In genomic region chr12:123139926-123140674, GRCh38 we compare ENCODE assay signal across 7 cellular contexts. TPM values are rescaled to one million over a fixed set of nuclear protein-coding genes. Genes with fewer than 3 reads are reported as not detected.
A peak's percentile ranks its signal among the peaks of the same experiment; 100 is the strongest.
DNase-seq lines count a peak whose midpoint lies in the region; ATAC-seq and TF ChIP-seq lines count a peak whose summit lies in the region.

No MANE protein-coding gene starts in this region.

- H3K23ac ChIP-seq in H9 (ENCODE audit: insufficient read length, low read depth, low read length), result no peak overlapping the region

- POLR2A ChIA-PET in WTC11 (lab: Charles Lee), result interaction anchor here (1.0 kb wide), 1 partner anchor 93 kb away, joined by 3 read pairs; the partner anchor contains the start of gene MPHOSPH9

- no peaks in the 10 kb centered on the region for H3K79me1 ChIP-seq in H9 (ENCODE audit: insufficient read depth, low read depth, low read length, poor library complexity, severe bottlenecking)

- in situ Hi-C loops in KBM-7 (cut with MboI; ENCODE audit: low pct_unique_long_range_greater_than_20kb, low sequenced_read_pairs), result no loop called here

- no peak overlapping the region for H3K4ac ChIP-seq in H9 (ENCODE audit: low read depth, low read length)

- no peak overlapping the region for H2BK20ac ChIP-seq in H9 (ENCODE audit: low read depth, low read length, poor library complexity, severe bottlenecking)

- no peak for TF ChIP-seq EP300 in stomach (IDR thresholded peaks at IDR 0.05)

- no peaks in the 10 kb centered on the region for H3K27me3 ChIP-seq in stomach
- H3K27me3 ChIP-seq in H9 (ENCODE audit: insufficient read depth, low read length), result no peaks in the 10 kb centered on the region

- H3K9ac ChIP-seq in H9 (ENCODE audit: extremely low read depth, insufficient read length, low read length), result no peak overlapping the region

- H2BK120ac ChIP-seq in H9 (ENCODE audit: low read depth, low read length, poor library complexity, severe bottlenecking), result no peak overlapping the region

- peak; percentile 8 for DNase-seq in KBM-7
- no peak for DNase-seq in WTC11 (ENCODE audit: low spot score)
- DNase-seq in islet precursor cell, result peak; percentile 91
- DNase-seq in stomach, result no peak
- DNase-seq in AG08396 (ENCODE audit: low spot score), result no peak
- DNase-seq in H9, result no peak
- no peak for DNase-seq in activated CD8-positive, alpha-beta memory T cell treated with anti-CD3 and anti-CD28 coated beads, Interleukin-2, amount 50 U/mL, for 48 hours

- H3K23me2 ChIP-seq in H9 (ENCODE audit: insufficient read length, low read depth, low read length, poor library complexity, severe bottlenecking), result no peaks in the 10 kb centered on the region

- no peak overlapping the region for H4K5ac ChIP-seq in H9 (ENCODE audit: insufficient read length, low read depth, low read length)

- no peak for TF ChIP-seq POLR2A in stomach (IDR thresholded peaks at IDR 0.05)

- CTCF ChIA-PET in WTC11 (lab: Charles Lee), result interaction anchor here (1.4 kb wide), 1 partner anchor 98 kb away, joined by 5 read pairs; no protein-coding TSS in a partner anchor

- H4K8ac ChIP-seq in H9 (replicated peaks; ENCODE audit: insufficient read length, low read depth, low read length), result no peak overlapping the region

- no peak overlapping the region for H2AK5ac ChIP-seq in H9 (ENCODE audit: insufficient read length, low read length)

- 58 to 71% (median 66%) methylated on average over 6 of the region's 6 CpGs for WGBS in stomach, 5 donors
- no CpG with 5 or more reads among the region's 6 CpGs for WGBS in H9 (ENCODE audit: extremely low coverage, insufficient read length, low lambda C conversion rate)

- no peaks in the 10 kb centered on the region for H4K20me1 ChIP-seq in H9 (ENCODE audit: control insufficient read depth, insufficient read depth, insufficient read length)

- no peak overlapping the region for H3K4me3 Mint-ChIP-seq in WTC11
- H3K4me3 Mint-ChIP-seq in H9, result no peak overlapping the region

- H3K18ac ChIP-seq in H9 (ENCODE audit: insufficient read length, low read depth, low read length), result no peak overlapping the region

- no peak overlapping the region for H2BK5ac ChIP-seq in H9 (ENCODE audit: insufficient read length, low read length)

- no peak overlapping the region for H3K4me2 ChIP-seq in H9 (ENCODE audit: insufficient read depth, insufficient read length, low read length)

- H3K27ac ChIP-seq in stomach (peak overlapping the region; percentile 71 to 92 (median 87)), H9 (ENCODE audit: insufficient read length, low read depth, low read length) (no peak overlapping the region)

- H3K27me3 Mint-ChIP-seq in WTC11 (ENCODE audit: low read depth), result no peaks in the 10 kb centered on the region
- no peaks in the 10 kb centered on the region for H3K27me3 Mint-ChIP-seq in H9 (ENCODE audit: low read depth)

- no peak overlapping the region for H3T11ph ChIP-seq in H9 (ENCODE audit: low read length)

- ATAC-seq in WTC11, result peak; percentile 15; the same call in 1 of the 2 replicates

- H3K4me3 ChIP-seq in stomach, result no peak overlapping the region

- H3K36me3 ChIP-seq in stomach, result peaks cover 0 to 7% (median 3%) of the 10 kb centered on the region in 4 donors

- H3K27ac Mint-ChIP-seq in WTC11, result no peak overlapping the region
- H3K27ac Mint-ChIP-seq in H9, result peak overlapping the region in 1 of 3 experiments; percentile 63; a peak in 1 of 7 replicates

- peaks cover 2% of the 10 kb centered on the region for H3K36me3 Mint-ChIP-seq in WTC11
- peaks cover 0 to 5% (median 0%) of the 10 kb centered on the region in 3 experiments; a peak in 4 of 7 replicates for H3K36me3 Mint-ChIP-seq in H9 (ENCODE audit: insufficient read depth in 1 of 3, low read depth in 3 of 3)

- H3K56ac ChIP-seq in H9 (ENCODE audit: insufficient read length, low read depth, low read length), result no peak overlapping the region

- H3K14ac ChIP-seq in H9 (ENCODE audit: insufficient read depth, low read length), result no peak overlapping the region

- no peak overlapping the region for H4K91ac ChIP-seq in H9 (ENCODE audit: insufficient read length, low read depth, low read length)

- H2AFZ ChIP-seq in H9 (ENCODE audit: low read length), result no peak overlapping the region

- intact Hi-C loops in stomach (cut with DNase I; ENCODE audit: low total_unique reads), result loop anchor here (10.0 kb wide), 1 partner anchor 95 kb away; no protein-coding TSS in a partner anchor

- no peak overlapping the region for H2BK15ac ChIP-seq in H9 (ENCODE audit: low read depth, low read length)

- H3K79me2 ChIP-seq in H9 (ENCODE audit: insufficient read depth, low read length), result no peaks in the 10 kb centered on the region

- H3K4me1 ChIP-seq in stomach (peaks cover 37 to 57% (median 46%) of the 10 kb centered on the region in 4 donors), H9 (ENCODE audit: insufficient read depth, low read length) (no peaks in the 10 kb centered on the region)

- TF ChIP-seq CTCF in WTC11 (IDR thresholded peaks at IDR 0.05), result no peak
- TF ChIP-seq CTCF in stomach (IDR thresholded peaks at IDR 0.05), result no peak
- no peak for TF ChIP-seq CTCF in H9 (conservative IDR thresholded peaks at IDR 0.05)

- H3K9me3 ChIP-seq in stomach (no peaks in the 10 kb centered on the region), H9 (ENCODE audit: control insufficient read depth, low read depth, low read length) (no peaks in the 10 kb centered on the region)

- no peak overlapping the region for H2BK12ac ChIP-seq in H9 (ENCODE audit: insufficient read length, low read depth, low read length)

- peaks cover 36% of the 10 kb centered on the region for H3K4me1 Mint-ChIP-seq in WTC11
- peaks cover 34 to 39% of the 10 kb centered on the region in 2 experiments for H3K4me1 Mint-ChIP-seq in H9

- H3K9me3 Mint-ChIP-seq in WTC11, result peaks cover 9% of the 10 kb centered on the region
- H3K9me3 Mint-ChIP-seq in H9, result peaks cover 0 to 3% of the 10 kb centered on the region in 2 experiments; a peak in 1 of 5 replicates

TF ChIP-seq in WTC11, 78 proteins besides CTCF, POLR2A, EP300 and RAD21 (continues in another document):
- no peak for TF ChIP-seq FOXP1 (CRISPR knock-in tag; IDR thresholded peaks at IDR 0.05; ENCODE audit: borderline replicate concordance)
- no peak for TF ChIP-seq PRRX2 (CRISPR knock-in tag; IDR thresholded peaks at IDR 0.05)
- TF ChIP-seq, protein P1, sequence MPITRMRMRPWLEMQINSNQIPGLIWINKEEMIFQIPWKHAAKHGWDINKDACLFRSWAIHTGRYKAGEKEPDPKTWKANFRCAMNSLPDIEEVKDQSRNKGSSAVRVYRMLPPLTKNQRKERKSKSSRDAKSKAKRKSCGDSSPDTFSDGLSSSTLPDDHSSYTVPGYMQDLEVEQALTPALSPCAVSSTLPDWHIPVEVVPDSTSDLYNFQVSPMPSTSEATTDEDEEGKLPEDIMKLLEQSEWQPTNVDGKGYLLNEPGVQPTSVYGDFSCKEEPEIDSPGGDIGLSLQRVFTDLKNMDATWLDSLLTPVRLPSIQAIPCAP (CRISPR knock-in tag; IDR thresholded peaks at IDR 0.05), result no peak
- no peak for TF ChIP-seq NFATC4 (CRISPR knock-in tag; IDR thresholded peaks at IDR 0.05)
- TF ChIP-seq HMGA2 (CRISPR knock-in tag; IDR thresholded peaks at IDR 0.05), result no peak
- TF ChIP-seq SOX15 (CRISPR knock-in tag; IDR thresholded peaks at IDR 0.05), result no peak
- TF ChIP-seq RELA (CRISPR knock-in tag; IDR thresholded peaks at IDR 0.05; ENCODE audit: borderline replicate concordance), result no peak
- no peak for TF ChIP-seq JUN (CRISPR knock-in tag; IDR thresholded peaks at IDR 0.05)
- TF ChIP-seq ETV6 (CRISPR knock-in tag; IDR thresholded peaks at IDR 0.05), result no peak
- TF ChIP-seq, protein P2, sequence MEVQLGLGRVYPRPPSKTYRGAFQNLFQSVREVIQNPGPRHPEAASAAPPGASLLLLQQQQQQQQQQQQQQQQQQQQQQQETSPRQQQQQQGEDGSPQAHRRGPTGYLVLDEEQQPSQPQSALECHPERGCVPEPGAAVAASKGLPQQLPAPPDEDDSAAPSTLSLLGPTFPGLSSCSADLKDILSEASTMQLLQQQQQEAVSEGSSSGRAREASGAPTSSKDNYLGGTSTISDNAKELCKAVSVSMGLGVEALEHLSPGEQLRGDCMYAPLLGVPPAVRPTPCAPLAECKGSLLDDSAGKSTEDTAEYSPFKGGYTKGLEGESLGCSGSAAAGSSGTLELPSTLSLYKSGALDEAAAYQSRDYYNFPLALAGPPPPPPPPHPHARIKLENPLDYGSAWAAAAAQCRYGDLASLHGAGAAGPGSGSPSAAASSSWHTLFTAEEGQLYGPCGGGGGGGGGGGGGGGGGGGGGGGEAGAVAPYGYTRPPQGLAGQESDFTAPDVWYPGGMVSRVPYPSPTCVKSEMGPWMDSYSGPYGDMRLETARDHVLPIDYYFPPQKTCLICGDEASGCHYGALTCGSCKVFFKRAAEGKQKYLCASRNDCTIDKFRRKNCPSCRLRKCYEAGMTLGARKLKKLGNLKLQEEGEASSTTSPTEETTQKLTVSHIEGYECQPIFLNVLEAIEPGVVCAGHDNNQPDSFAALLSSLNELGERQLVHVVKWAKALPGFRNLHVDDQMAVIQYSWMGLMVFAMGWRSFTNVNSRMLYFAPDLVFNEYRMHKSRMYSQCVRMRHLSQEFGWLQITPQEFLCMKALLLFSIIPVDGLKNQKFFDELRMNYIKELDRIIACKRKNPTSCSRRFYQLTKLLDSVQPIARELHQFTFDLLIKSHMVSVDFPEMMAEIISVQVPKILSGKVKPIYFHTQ (CRISPR knock-in tag; IDR thresholded peaks at IDR 0.05), result no peak
- TF ChIP-seq ZMAT4 (CRISPR knock-in tag; IDR thresholded peaks at IDR 0.05), result no peak
- TF ChIP-seq NFYB (CRISPR knock-in tag; conservative IDR thresholded peaks at IDR 0.05; ENCODE audit: low read depth), result no peak
- TF ChIP-seq ZBTB21 (CRISPR knock-in tag; IDR thresholded peaks at IDR 0.05; ENCODE audit: borderline replicate concordance), result no peak
- TF ChIP-seq GABPB1 (CRISPR knock-in tag; IDR thresholded peaks at IDR 0.05), result no peak
- no peak for TF ChIP-seq NR1H2 (CRISPR knock-in tag; IDR thresholded peaks at IDR 0.05)
- TF ChIP-seq ZNF232 (CRISPR knock-in tag; IDR thresholded peaks at IDR 0.05), result no peak

RNA-seq across cellular contexts. Expression of gene PITPNM2, which starts 10.8 kb away (rescaled TPM):
- total RNA-seq in WTC11 (2021) (4.8 to 8.2 TPM (median 7.4 TPM) in 3 replicates), stomach (10 to 100 TPM in 3 of 5 donors, 1 to 10 TPM in 2; 5.2 to 28.1 (median 13.4) TPM), H9 (2021) (1.2 and 1.8 TPM in 2 replicates)
- 1 to 10 TPM; 1.8 to 5.9 (median 4.6) TPM for polyA plus RNA-seq in stomach

Comparison
In these comparisons a context has a peak if more than half of its experiments do, and no peak if none do; other contexts are left out.
1. DNase-seq: peak in KBM-7 (single experiment) and islet precursor cell (single experiment); none in WTC11 (single experiment), stomach (single experiment), AG08396 (single experiment), H9 (single experiment) and activated CD8-positive, alpha-beta memory T cell treated with anti-CD3 and anti-CD28 coated beads, Interleukin-2, amount 50 U/mL, for 48 hours (single experiment).